Comparison of ENCODE assay signal across 15 cellular contexts in genomic region chr12:104579716-104580495, GRCh38.
DNase-seq lines count a peak whose midpoint lies in the region; ATAC-seq and TF ChIP-seq lines count a peak whose summit lies in the region.
"Had no signal": no experiment of that assay in that cellular context is flagged by ENCODE, and none has a peak within 500 bp of the region (broad histone marks: within the 10 kb centered on the region; RNA-seq: fewer than 3 reads in every experiment).

No MANE protein-coding gene starts in this region.

- WGBS in SK-N-SH (ENCODE audit: low lambda C conversion rate), result 71% methylated on average over 7 of the region's 7 CpGs
- WGBS in thyroid gland, 2 donors, result 74% methylated on average over 7 of the region's 7 CpGs

- H3K4me3 Mint-ChIP-seq in naive B cell, result peak overlapping the region in 2 of 8 donors; percentile 40 to 47
- peak overlapping the region in 1 of 2 donors; percentile 29 for H3K4me3 Mint-ChIP-seq in stimulated activated naive B cell treated with anti-CD40 and anti-IgM and Interleukin-4, amounts not matched to agents 10 μg/mL and 1 μg/mL and 100 μg/mL, for 72 hours
- H3K4me3 Mint-ChIP-seq: activated naive CD4-positive, alpha-beta T cell treated with anti-CD3 and anti-CD28 coated beads, Interleukin-2, amount 10 ng/mL, durations not matched to agents 7 days and 5 days; neural crest cell; WTC11 had no signal

- ATAC-seq in SK-N-SH treated with all-trans-retinoic acid at 6 μM for 48 hours (no peak), GM21423 (IDR thresholded peaks at IDR 0.05; ENCODE audit: unreplicated experiment) (peak; percentile 36), naive B cell (ENCODE audit: low read depth in 2 of 2) (no peak)
- no peak for ATAC-seq in stimulated activated naive B cell treated with anti-CD40 and anti-IgM and Interleukin-4, amounts not matched to agents 10 μg/mL and 1 μg/mL and 100 μg/mL, for 72 hours (replicated peaks)
- ATAC-seq: foreskin keratinocyte, WTC11 had no signal

- no peaks in the 10 kb centered on the region for H3K9me3 ChIP-seq in SK-N-SH
- H3K9me3 ChIP-seq in Karpas-422 (ENCODE audit: low read length), result no peaks in the 10 kb centered on the region
- H3K9me3 ChIP-seq in thyroid gland, result no peaks in the 10 kb centered on the region

- H3K27ac Mint-ChIP-seq in naive B cell, result peak overlapping the region; percentile 30 to 99 (median 96)
- no peak overlapping the region for H3K27ac Mint-ChIP-seq in stimulated activated naive B cell treated with anti-CD40 and anti-IgM and Interleukin-4, amounts not matched to agents 10 μg/mL and 1 μg/mL and 100 μg/mL, for 72 hours
- H3K27ac Mint-ChIP-seq: activated naive CD4-positive, alpha-beta T cell treated with anti-CD3 and anti-CD28 coated beads, Interleukin-2, amount 10 ng/mL, durations not matched to agents 7 days and 5 days; WTC11 had no signal

- H3K4me2 ChIP-seq in SK-N-SH (no peak overlapping the region; the same call in 1 of the 2 replicates), Karpas-422 (ENCODE audit: low read depth, low read length, poor library complexity, severe bottlenecking) (peak overlapping the region; percentile 36)

- CTCF ChIA-PET in SK-N-SH (lab: Yijun Ruan, JAX), result no interaction called here

- no peaks in the 10 kb centered on the region for H3K27me3 Mint-ChIP-seq in naive B cell
- H3K27me3 Mint-ChIP-seq in stimulated activated naive B cell treated with anti-CD40 and anti-IgM and Interleukin-4, amounts not matched to agents 10 μg/mL and 1 μg/mL and 100 μg/mL, for 72 hours, result no peaks in the 10 kb centered on the region
- H3K27me3 Mint-ChIP-seq: activated naive CD4-positive, alpha-beta T cell treated with anti-CD3 and anti-CD28 coated beads, Interleukin-2, amount 10 ng/mL, durations not matched to agents 7 days and 5 days had no signal

- TF ChIP-seq POLR2A in thyroid gland (IDR thresholded peaks at IDR 0.05), result no peak

- no peak overlapping the region for H3K27ac ChIP-seq in SK-N-SH (ENCODE audit: low read depth in 2 of 2, low read length in 1 of 2)
- H3K27ac ChIP-seq in Karpas-422 (ENCODE audit: low read length), result no peak overlapping the region
- H3K27ac ChIP-seq in thyroid gland, result no peak overlapping the region
- H3K27ac ChIP-seq: foreskin keratinocyte had no signal

- DNase-seq in SK-N-SH (no peak), Karpas-422 (no peak), naive B cell (no peak), thyroid gland (no peak)
- DNase-seq in stimulated activated naive B cell treated with anti-CD40 and anti-IgM and Interleukin-4, amounts not matched to agents 10 μg/mL and 1 μg/mL and 100 μg/mL, for 72 hours, result no peak
- DNase-seq in stimulated activated CD4-positive, alpha-beta T cell treated with anti-CD3 and anti-CD28 coated beads, Interleukin-2, amount 100 ng/mL, for 24 hours, result no peak
- DNase-seq: activated naive CD4-positive, alpha-beta T cell treated with anti-CD3 and anti-CD28 coated beads, Interleukin-2, amount 10 ng/mL, durations not matched to agents 7 days and 5 days; foreskin keratinocyte; NCI-H2171; SHP77; stimulated activated CD4-positive, alpha-beta T cell treated with anti-CD3 and anti-CD28 coated beads, Interleukin-12 subunit alpha, Interleukin-12 subunit beta, amount 100 ng/mL, for 4 hours had no signal

- intact Hi-C loops in thyroid gland (cut with DNase I), result no loop called here

- no peaks in the 10 kb centered on the region for H4K20me1 ChIP-seq in SK-N-SH (ENCODE audit: insufficient read depth)
- no peaks in the 10 kb centered on the region for H4K20me1 ChIP-seq in Karpas-422 (ENCODE audit: insufficient read depth, low read depth, low read length)

- peaks cover 0 to 6% of the 10 kb centered on the region in 2 donors for H3K36me3 Mint-ChIP-seq in naive B cell
- peaks cover 18 to 30% of the 10 kb centered on the region in 2 donors for H3K36me3 Mint-ChIP-seq in stimulated activated naive B cell treated with anti-CD40 and anti-IgM and Interleukin-4, amounts not matched to agents 10 μg/mL and 1 μg/mL and 100 μg/mL, for 72 hours
- H3K36me3 Mint-ChIP-seq: WTC11 had no signal

- peaks cover 65 to 98% (median 93%) of the 10 kb centered on the region in 3 donors for H3K4me1 Mint-ChIP-seq in naive B cell
- peaks cover 70 to 98% of the 10 kb centered on the region in 2 donors for H3K4me1 Mint-ChIP-seq in stimulated activated naive B cell treated with anti-CD40 and anti-IgM and Interleukin-4, amounts not matched to agents 10 μg/mL and 1 μg/mL and 100 μg/mL, for 72 hours

- POLR2A ChIA-PET in SK-N-SH (lab: Yijun Ruan, JAX), result no interaction called here

- H3K79me2 ChIP-seq in SK-N-SH (ENCODE audit: insufficient read depth), result peaks cover 4% of the 10 kb centered on the region; the same call in 1 of the 2 replicates
- H3K79me2 ChIP-seq in Karpas-422 (ENCODE audit: low read length), result no peaks in the 10 kb centered on the region

- H3K4me3 ChIP-seq in SK-N-SH (ENCODE audit: low read depth in 2 of 2, low read length in 1 of 2), result no peak overlapping the region
- H3K4me3 ChIP-seq in Karpas-422 (ENCODE audit: low read length), result no peak overlapping the region
- no peak overlapping the region for H3K4me3 ChIP-seq in thyroid gland (replicated peaks in 1 of 3)

- H3K4me1 ChIP-seq in SK-N-SH (ENCODE audit: control insufficient read depth in 1 of 2, insufficient read depth in 2 of 2, low read depth in 1 of 2, low read length in 1 of 2) (peaks cover 2 to 27% of the 10 kb centered on the region in 2 experiments; a peak in 3 of 4 replicates), Karpas-422 (ENCODE audit: low read length) (peaks cover 47% of the 10 kb centered on the region), thyroid gland (peaks cover 0 to 4% of the 10 kb centered on the region in 2 donors)

- H3K9me3 Mint-ChIP-seq in naive B cell, result no peaks in the 10 kb centered on the region
- H3K9me3 Mint-ChIP-seq in stimulated activated naive B cell treated with anti-CD40 and anti-IgM and Interleukin-4, amounts not matched to agents 10 μg/mL and 1 μg/mL and 100 μg/mL, for 72 hours, result no peaks in the 10 kb centered on the region
- H3K9me3 Mint-ChIP-seq: activated naive CD4-positive, alpha-beta T cell treated with anti-CD3 and anti-CD28 coated beads, Interleukin-2, amount 10 ng/mL, durations not matched to agents 7 days and 5 days; neural crest cell; WTC11 had no signal

- H3K9me2 ChIP-seq in SK-N-SH, result no peaks in the 10 kb centered on the region
- no peaks in the 10 kb centered on the region for H3K9me2 ChIP-seq in Karpas-422 (replicated peaks; ENCODE audit: insufficient read depth, low read length)

- TF ChIP-seq CTCF in SK-N-SH (IDR thresholded peaks at IDR 0.05) (no peak), thyroid gland (IDR thresholded peaks at IDR 0.05) (no peak)

- peaks cover 26% of the 10 kb centered on the region for H3F3A ChIP-seq in SK-N-SH (replicated peaks; ENCODE audit: insufficient read depth)

- H2AFZ ChIP-seq in SK-N-SH (ENCODE audit: low read depth) (peak overlapping the region; percentile 16; the same call in 1 of the 2 replicates), Karpas-422 (ENCODE audit: low read length) (no peak overlapping the region)

- H3K27me3 ChIP-seq in SK-N-SH (ENCODE audit: insufficient read depth), result no peaks in the 10 kb centered on the region
- no peaks in the 10 kb centered on the region for H3K27me3 ChIP-seq in Karpas-422 (ENCODE audit: low read length)
- no peaks in the 10 kb centered on the region for H3K27me3 ChIP-seq in thyroid gland
- H3K27me3 ChIP-seq: foreskin keratinocyte had no signal

- no peak overlapping the region for H3K9ac ChIP-seq in SK-N-SH
- H3K9ac ChIP-seq in Karpas-422 (ENCODE audit: low read length), result no peak overlapping the region

- no peak for TF ChIP-seq EP300 in SK-N-SH (IDR thresholded peaks at IDR 0.05; ENCODE audit: borderline replicate concordance in 1 of 2, low read depth in 1 of 2, low read length in 1 of 2)

- H3K36me3 ChIP-seq in SK-N-SH (replicated peaks in 1 of 2; ENCODE audit: control insufficient read depth in 1 of 2, insufficient read depth in 2 of 2, low read length in 1 of 2) (no peaks in the 10 kb centered on the region), Karpas-422 (ENCODE audit: insufficient read depth, low read length) (no peaks in the 10 kb centered on the region), thyroid gland (no peaks in the 10 kb centered on the region)

- TF ChIP-seq RAD21 in SK-N-SH (IDR thresholded peaks at IDR 0.05; ENCODE audit: low read length), result no peak

TF ChIP-seq in SK-N-SH, 30 proteins besides CTCF, POLR2A, EP300 and RAD21 (continues in another document):
- TF ChIP-seq FOXJ3 (CRISPR knock-in tag; IDR thresholded peaks at IDR 0.05) (no peak), MEF2A (IDR thresholded peaks at IDR 0.05; ENCODE audit: borderline replicate concordance, low read depth) (no peak), ZBTB33 (IDR thresholded peaks at IDR 0.05; ENCODE audit: borderline replicate concordance, low read depth) (no peak)

TF ChIP-seq in SK-N-SH treated with all-trans-retinoic acid at 6 μM for 48 hours, 23 proteins besides CTCF, POLR2A, EP300 and RAD21 (continues in another document):
- TF ChIP-seq OSR1 (CRISPR knock-in tag; IDR thresholded peaks at IDR 0.05) (no peak), RARB (CRISPR knock-in tag; IDR thresholded peaks at IDR 0.05) (no peak), POU6F1 (CRISPR knock-in tag; IDR thresholded peaks at IDR 0.05; ENCODE audit: borderline replicate concordance, low read depth) (no peak), TOX (CRISPR knock-in tag; IDR thresholded peaks at IDR 0.05; ENCODE audit: borderline replicate concordance) (no peak), ZNF70 (CRISPR knock-in tag; IDR thresholded peaks at IDR 0.05) (no peak), ZNF565 (CRISPR knock-in tag; conservative IDR thresholded peaks at IDR 0.05; ENCODE audit: low read depth) (no peak), GLIS3 (CRISPR knock-in tag; IDR thresholded peaks at IDR 0.05) (no peak), ARNTL (CRISPR knock-in tag; IDR thresholded peaks at IDR 0.05; ENCODE audit: borderline replicate concordance, low read depth) (no peak), CSDC2 (CRISPR knock-in tag; IDR thresholded peaks at IDR 0.05) (no peak)
